33 cellular contexts compared by ENCODE assay signal in the genomic region with DNA sequence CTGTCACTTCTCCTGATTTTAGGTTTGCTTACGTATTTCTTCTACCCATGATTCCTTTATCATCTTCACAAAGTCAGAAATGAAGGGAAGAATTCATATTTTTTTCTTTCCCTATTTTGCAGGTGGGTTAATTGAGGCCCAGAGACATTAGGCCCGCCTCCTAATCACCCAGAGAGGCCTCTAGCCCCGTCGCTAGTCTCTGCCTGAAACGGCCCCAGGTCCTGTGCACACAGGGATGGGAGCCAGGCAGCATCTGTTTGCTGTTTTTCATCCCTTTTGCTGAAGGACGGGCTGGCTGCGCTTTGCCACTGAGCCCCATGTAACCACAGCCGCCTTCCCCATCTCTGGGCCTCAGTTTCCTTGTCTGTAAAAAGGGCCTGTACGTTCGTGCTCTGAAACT.
DNase-seq lines count a peak whose midpoint lies in the region; ATAC-seq and TF ChIP-seq lines count a peak whose summit lies in the region.
"Had no signal": no experiment of that assay in that cellular context is flagged by ENCODE, and none has a peak within 500 bp of the region (broad histone marks: within the 10 kb centered on the region; RNA-seq: fewer than 3 reads in every experiment).

No MANE protein-coding gene starts in this region.

- WGBS in SK-N-SH (ENCODE audit: low lambda C conversion rate) = 45% methylated on average over 10 of the region's 10 CpGs
- WGBS in neuronal stem cell (ENCODE audit: extremely low coverage in 2 of 2, insufficient read length in 2 of 2, insufficient replicate concordance in 1 of 2), 2 donors = no CpG with 5 or more reads among the region's 10 CpGs

- H3K9me2 ChIP-seq in SK-N-SH = no peaks in the 10 kb centered on the region

- H4K8ac ChIP-seq in neuronal stem cell (ENCODE audit: low read depth, low read length) = peak overlapping the region; percentile 20

- H3K18ac ChIP-seq in neuronal stem cell (ENCODE audit: low read length) = no peak overlapping the region

- POLR2A ChIA-PET in SK-N-SH (lab: Yijun Ruan, JAX) = no interaction called here

- H3K4me3 ChIP-seq in SK-N-SH (ENCODE audit: low read depth in 2 of 2, low read length in 1 of 2) = no peak overlapping the region
- H3K4me3 ChIP-seq in H7 (ENCODE audit: insufficient read depth, low read depth, low read length) = no peak overlapping the region
- no peak overlapping the region for H3K4me3 ChIP-seq in neuronal stem cell (ENCODE audit: low read length in 2 of 2)
- H3K4me3 ChIP-seq in osteoblast (ENCODE audit: insufficient read depth, low read length) = no peak overlapping the region
- H3K4me3 ChIP-seq: A549; BLaER1; BLaER1 treated with 17β-estradiol and CSF1 and Interleukin-3, amounts not matched to agents 10 nM and 100 nM had no signal

- H3K9me3 ChIP-seq in SK-N-SH (no peaks in the 10 kb centered on the region), neuronal stem cell (replicated peaks in 1 of 2; ENCODE audit: control insufficient read depth in 2 of 2, insufficient read depth in 1 of 2, low read depth in 1 of 2, low read length in 2 of 2) (no peaks in the 10 kb centered on the region), osteoblast (ENCODE audit: low read depth, low read length) (no peaks in the 10 kb centered on the region)
- H3K9me3 ChIP-seq: A549; BE2C; BLaER1; BLaER1 treated with 17β-estradiol and CSF1 and Interleukin-3, amounts not matched to agents 10 nM and 100 nM; Caco-2 had no signal

- no peak overlapping the region for H3K14ac ChIP-seq in neuronal stem cell (ENCODE audit: low read length)

- H2BK12ac ChIP-seq in neuronal stem cell (ENCODE audit: low read length) = no peak overlapping the region

- no peaks in the 10 kb centered on the region for H4K20me1 ChIP-seq in SK-N-SH (ENCODE audit: insufficient read depth)
- H4K20me1 ChIP-seq in osteoblast (ENCODE audit: insufficient read depth, low read length) = no peaks in the 10 kb centered on the region
- H4K20me1 ChIP-seq: BLaER1; BLaER1 treated with 17β-estradiol and CSF1 and Interleukin-3, amounts not matched to agents 10 nM and 100 nM had no signal

- peak; percentile 56 for DNase-seq in SK-N-SH
- DNase-seq in H7 = peak; percentile 58
- no peak for DNase-seq in neuronal stem cell (ENCODE audit: low spot score)
- DNase-seq in osteoblast (ENCODE audit: insufficient read length, low spot score, missing footprints) = peak; percentile 73
- no peak for DNase-seq in NCI-H526 treated with DMSO at 0.1 percent for 48 hours (lab: John Stamatoyannopoulos, UW)
- DNase-seq in NOMO-1 (lab: John Stamatoyannopoulos, UW; ENCODE audit: unreplicated experiment in 2 of 2) = no peak
- DNase-seq: 8988T; ACHN; AML-193; BE2C; C1 segment of cervical spinal cord; Caco-2; Calu3; CD4-positive, alpha-beta memory T cell; CD4-positive, alpha-beta T cell; CD4-positive, CD25-positive, alpha-beta regulatory T cell; CD8-positive, alpha-beta memory T cell; CD8-positive, alpha-beta T cell; COR-L47; DMS 273 treated with DMSO at 0.1 percent for 48 hours; DMS153; DMS53; DMS79; DMS79 treated with DMSO at 0.1 percent for 48 hours; DND-41; EL had no signal

- no peak overlapping the region for H2AFZ ChIP-seq in SK-N-SH (ENCODE audit: low read depth)
- no peak overlapping the region for H2AFZ ChIP-seq in neuronal stem cell (ENCODE audit: low read length)
- H2AFZ ChIP-seq in osteoblast (ENCODE audit: low read length) = no peak overlapping the region

- H2BK5ac ChIP-seq in neuronal stem cell (ENCODE audit: low read length) = no peak overlapping the region

- H3K79me2 ChIP-seq in SK-N-SH (ENCODE audit: insufficient read depth) (no peaks in the 10 kb centered on the region), osteoblast (ENCODE audit: insufficient read depth, low read length) (no peaks in the 10 kb centered on the region)

- no peak overlapping the region for H3K27ac ChIP-seq in SK-N-SH (ENCODE audit: low read depth in 2 of 2, low read length in 1 of 2)
- no peak overlapping the region for H3K27ac ChIP-seq in neuronal stem cell (replicated peaks; ENCODE audit: low read length)
- no peak overlapping the region for H3K27ac ChIP-seq in osteoblast (ENCODE audit: low read depth, low read length)
- H3K27ac ChIP-seq: 22Rv1; A549; BLaER1; BLaER1 treated with 17β-estradiol and CSF1 and Interleukin-3, amounts not matched to agents 10 nM and 100 nM; C4-2B had no signal

- H3K4me2 ChIP-seq in SK-N-SH (no peak overlapping the region), neuronal stem cell (ENCODE audit: insufficient read depth, low read length, poor library complexity, severe bottlenecking) (no peak overlapping the region), osteoblast (ENCODE audit: insufficient read depth, low read length) (no peak overlapping the region)
- H3K4me2 ChIP-seq: A549; BLaER1; BLaER1 treated with 17β-estradiol and CSF1 and Interleukin-3, amounts not matched to agents 10 nM and 100 nM had no signal

- no peak overlapping the region for H2BK15ac ChIP-seq in neuronal stem cell (ENCODE audit: low read length)

- H3K9ac ChIP-seq in SK-N-SH (no peak overlapping the region), neuronal stem cell (ENCODE audit: low read depth, low read length, poor library complexity) (no peak overlapping the region)
- H3K9ac ChIP-seq: BLaER1; BLaER1 treated with 17β-estradiol and CSF1 and Interleukin-3, amounts not matched to agents 10 nM and 100 nM had no signal

- H3K79me1 ChIP-seq in neuronal stem cell (ENCODE audit: low read depth, low read length) = no peaks in the 10 kb centered on the region

- H3K23ac ChIP-seq in neuronal stem cell (ENCODE audit: low read depth, low read length, poor library complexity) = no peak overlapping the region

- no peaks in the 10 kb centered on the region for H3K27me3 ChIP-seq in SK-N-SH (ENCODE audit: insufficient read depth)
- no peaks in the 10 kb centered on the region for H3K27me3 ChIP-seq in H7 (ENCODE audit: control insufficient read depth, insufficient read depth, low read length)
- peaks cover 0 to 11% (median 0%) of the 10 kb centered on the region in 3 experiments for H3K27me3 ChIP-seq in neuronal stem cell (ENCODE audit: control insufficient read depth in 3 of 3, insufficient read depth in 3 of 3, low read depth in 1 of 3, low read length in 3 of 3)
- H3K27me3 ChIP-seq in osteoblast (ENCODE audit: insufficient read depth, low read length) = no peaks in the 10 kb centered on the region
- H3K27me3 ChIP-seq: BE2C; BLaER1; BLaER1 treated with 17β-estradiol and CSF1 and Interleukin-3, amounts not matched to agents 10 nM and 100 nM had no signal

- no peak for TF ChIP-seq CTCF in SK-N-SH (IDR thresholded peaks at IDR 0.05)
- TF ChIP-seq CTCF in osteoblast (IDR thresholded peaks at IDR 0.05; ENCODE audit: extremely low read depth, low read depth, low read length) = no peak

- CTCF ChIA-PET in SK-N-SH (lab: Yijun Ruan, JAX) = interaction anchor here (0.7 to 7.2 kb wide), 8 partner anchors 11 to 201 kb away, joined by 3 to 48 read pairs (median 4); a partner anchor contains a TSS

- no peak overlapping the region for H4K91ac ChIP-seq in neuronal stem cell (ENCODE audit: low read depth, low read length, poor library complexity)

- ATAC-seq in SK-N-SH treated with all-trans-retinoic acid at 6 μM for 48 hours (no peak), HG02970 (IDR thresholded peaks at IDR 0.05; ENCODE audit: low FRiP score, unreplicated experiment) (no peak)
- ATAC-seq: A549; CD8-positive, alpha-beta T cell had no signal

- no peak overlapping the region for H2AK5ac ChIP-seq in neuronal stem cell (ENCODE audit: low read depth, low read length)

- H3K4me1 ChIP-seq in SK-N-SH (ENCODE audit: control insufficient read depth in 1 of 2, insufficient read depth in 2 of 2, low read depth in 1 of 2, low read length in 1 of 2) (peaks cover 0 to 12% of the 10 kb centered on the region in 2 experiments; a peak in 1 of 4 replicates), neuronal stem cell (ENCODE audit: control insufficient read depth in 2 of 2, insufficient read depth in 1 of 2, low read depth in 1 of 2, low read length in 2 of 2) (peaks cover 12 to 17% of the 10 kb centered on the region in 2 donors), osteoblast (ENCODE audit: insufficient read depth, low read length) (no peaks in the 10 kb centered on the region)
- H3K4me1 ChIP-seq: A549, BE2C, Caco-2 had no signal

- H3K36me3 ChIP-seq in SK-N-SH (replicated peaks in 1 of 2; ENCODE audit: control insufficient read depth in 1 of 2, insufficient read depth in 2 of 2, low read length in 1 of 2) (no peaks in the 10 kb centered on the region), H7 (replicated peaks; ENCODE audit: control insufficient read depth, insufficient read depth, low read length) (no peaks in the 10 kb centered on the region), neuronal stem cell (replicated peaks in 1 of 2; ENCODE audit: control insufficient read depth in 2 of 2, insufficient read depth in 2 of 2, low read length in 2 of 2) (no peaks in the 10 kb centered on the region), osteoblast (ENCODE audit: insufficient read depth, low read length) (no peaks in the 10 kb centered on the region)
- H3K36me3 ChIP-seq: BE2C; BLaER1; BLaER1 treated with 17β-estradiol and CSF1 and Interleukin-3, amounts not matched to agents 10 nM and 100 nM had no signal

- H3K4ac ChIP-seq in neuronal stem cell (ENCODE audit: low read length) = no peak overlapping the region

- no peak for TF ChIP-seq EP300 in SK-N-SH (IDR thresholded peaks at IDR 0.05; ENCODE audit: borderline replicate concordance in 1 of 2, low read depth in 1 of 2, low read length in 1 of 2)

- no peak for TF ChIP-seq RAD21 in SK-N-SH (IDR thresholded peaks at IDR 0.05; ENCODE audit: low read length)

- no peak overlapping the region for H2BK120ac ChIP-seq in neuronal stem cell (ENCODE audit: low read depth, low read length)

- H3F3A ChIP-seq in SK-N-SH (replicated peaks; ENCODE audit: insufficient read depth) = no peaks in the 10 kb centered on the region

TF ChIP-seq in SK-N-SH, 30 proteins besides CTCF, POLR2A, EP300 and RAD21 (continues in another document):
- TF ChIP-seq POLR2AphosphoS5 (IDR thresholded peaks at IDR 0.05; ENCODE audit: low read depth, low read length) (no peak), EZH2phosphoT487 (IDR thresholded peaks at IDR 0.05; ENCODE audit: borderline replicate concordance, low read depth) (no peak), CHD2 (IDR thresholded peaks at IDR 0.05; ENCODE audit: low read length, partially characterized antibody) (no peak)

TF ChIP-seq in SK-N-SH treated with all-trans-retinoic acid at 6 μM for 48 hours, 23 proteins besides CTCF, POLR2A, EP300 and RAD21 (continues in another document):
- TF ChIP-seq ZC3H10 (CRISPR knock-in tag; IDR thresholded peaks at IDR 0.05) (no peak), PPARA (CRISPR knock-in tag; IDR thresholded peaks at IDR 0.05; ENCODE audit: borderline replicate concordance) (no peak), ARNTL (CRISPR knock-in tag; IDR thresholded peaks at IDR 0.05; ENCODE audit: borderline replicate concordance, low read depth) (no peak), ZNF565 (CRISPR knock-in tag; conservative IDR thresholded peaks at IDR 0.05; ENCODE audit: low read depth) (no peak), BACH2 (CRISPR knock-in tag; IDR thresholded peaks at IDR 0.05; ENCODE audit: borderline replicate concordance) (no peak)

Comparison
In these comparisons a context has a peak if more than half of its experiments do, and no peak if none do; other contexts are left out.
1. DNase-seq: peak in SK-N-SH (single experiment), H7 (single experiment) and osteoblast (single experiment); none in neuronal stem cell (single experiment), NCI-H526 treated with DMSO at 0.1 percent for 48 hours (single experiment) and NOMO-1 (0 of 2).